In genomic region chr1:54248966-54249365, GRCh38 we compare ENCODE assay signal across 12 cellular contexts. TPM values are rescaled to one million over a fixed set of nuclear protein-coding genes. Genes with fewer than 3 reads are reported as not detected.
DNase-seq lines count a peak whose midpoint lies in the region; ATAC-seq and TF ChIP-seq lines count a peak whose summit lies in the region.
"Had no signal": no experiment of that assay in that cellular context is flagged by ENCODE, and none has a peak within 500 bp of the region (broad histone marks: within the 10 kb centered on the region; RNA-seq: fewer than 3 reads in every experiment).

No MANE protein-coding gene starts in this region.

- H3K27me3 ChIP-seq in Panc1 (ENCODE audit: control insufficient read depth, insufficient read depth, low read length): no peaks in the 10 kb centered on the region
- no peaks in the 10 kb centered on the region for H3K27me3 ChIP-seq in suprapubic skin
- H3K27me3 ChIP-seq: hepatocyte had no signal

- H3K4me1 ChIP-seq in Panc1 (ENCODE audit: control insufficient read depth, insufficient read depth, low read length): peaks cover 32% of the 10 kb centered on the region
- peaks cover 25% of the 10 kb centered on the region for H3K4me1 ChIP-seq in suprapubic skin

- H3K9me3 Mint-ChIP-seq in activated CD8-positive, alpha-beta T cell treated with anti-CD3 and anti-CD28 coated beads, Interleukin-2, amount 10 ng/mL, durations not matched to agents 7 days and 5 days (ENCODE audit: insufficient read depth): no peaks in the 10 kb centered on the region
- no peaks in the 10 kb centered on the region for H3K9me3 Mint-ChIP-seq in activated CD8-positive, alpha-beta T cell treated with anti-CD3 and anti-CD28 coated beads for 36 hours

- H3K36me3 ChIP-seq in Panc1 (ENCODE audit: control insufficient read depth, insufficient read depth, low read length) (no peaks in the 10 kb centered on the region), suprapubic skin (peaks cover 47% of the 10 kb centered on the region)

- POLR2A ChIA-PET in activated CD8-positive, alpha-beta T cell treated with anti-CD3 and anti-CD28 coated beads, Interleukin-2, amount 10 ng/mL, durations not matched to agents 7 days and 5 days (lab: Charles Lee): no interaction called here
- POLR2A ChIA-PET in activated CD8-positive, alpha-beta T cell treated with anti-CD3 and anti-CD28 coated beads for 36 hours (lab: Charles Lee): no interaction called here
- POLR2A ChIA-PET in Panc1 (lab: Charles Lee): interaction anchor here (0.7 kb wide), 1 partner anchor 243 kb away, joined by 7 read pairs; no protein-coding TSS in a partner anchor

- CTCF ChIA-PET in activated CD8-positive, alpha-beta T cell treated with anti-CD3 and anti-CD28 coated beads, Interleukin-2, amount 10 ng/mL, durations not matched to agents 7 days and 5 days (lab: Charles Lee): no interaction called here
- CTCF ChIA-PET in activated CD8-positive, alpha-beta T cell treated with anti-CD3 and anti-CD28 coated beads for 36 hours (lab: Charles Lee): no interaction called here
- CTCF ChIA-PET in Panc1 (lab: Charles Lee): no interaction called here

- peak overlapping the region; percentile 2 for H3K27ac Mint-ChIP-seq in activated CD8-positive, alpha-beta T cell treated with anti-CD3 and anti-CD28 coated beads, Interleukin-2, amount 10 ng/mL, durations not matched to agents 7 days and 5 days
- no peak overlapping the region for H3K27ac Mint-ChIP-seq in activated CD8-positive, alpha-beta T cell treated with anti-CD3 and anti-CD28 coated beads for 36 hours

- H3K4me1 Mint-ChIP-seq in activated CD8-positive, alpha-beta T cell treated with anti-CD3 and anti-CD28 coated beads, Interleukin-2, amount 10 ng/mL, durations not matched to agents 7 days and 5 days (ENCODE audit: low read depth): peaks cover 17% of the 10 kb centered on the region
- H3K4me1 Mint-ChIP-seq in activated CD8-positive, alpha-beta T cell treated with anti-CD3 and anti-CD28 coated beads for 36 hours (ENCODE audit: low read depth): no peaks in the 10 kb centered on the region

- WGBS in suprapubic skin: 63% methylated on average over 4 of the region's 4 CpGs

- no peak for TF ChIP-seq CTCF in activated CD8-positive, alpha-beta T cell treated with anti-CD3 and anti-CD28 coated beads for 36 hours (IDR thresholded peaks at IDR 0.05)
- TF ChIP-seq CTCF in Panc1 (IDR thresholded peaks at IDR 0.05) (no peak), fibroblast of mammary gland (conservative IDR thresholded peaks at IDR 0.05; ENCODE audit: control insufficient read depth, insufficient read depth, low read depth, low read length) (no peak), suprapubic skin (IDR thresholded peaks at IDR 0.05) (no peak), GM20000 (IDR thresholded peaks at IDR 0.05; ENCODE audit: extremely low read depth, missing control alignments) (no peak)

- H3K27ac ChIP-seq in Panc1 (ENCODE audit: low read length): peak overlapping the region; percentile 54; the same call in 1 of the 2 replicates
- H3K27ac ChIP-seq in suprapubic skin: peak overlapping the region; percentile 85
- H3K27ac ChIP-seq: epithelial cell of prostate, hepatocyte had no signal

- no peak overlapping the region for H3K4me3 Mint-ChIP-seq in activated CD8-positive, alpha-beta T cell treated with anti-CD3 and anti-CD28 coated beads, Interleukin-2, amount 10 ng/mL, durations not matched to agents 7 days and 5 days
- H3K4me3 Mint-ChIP-seq in activated CD8-positive, alpha-beta T cell treated with anti-CD3 and anti-CD28 coated beads for 36 hours: no peak overlapping the region

- no peak for TF ChIP-seq EP300 in suprapubic skin (IDR thresholded peaks at IDR 0.05)

- no TSS peak for BruUV-seq in Panc1 (replicated peaks; lab: Mats Ljungman, UMichigan)

- peaks cover 23% of the 10 kb centered on the region for H3K36me3 Mint-ChIP-seq in activated CD8-positive, alpha-beta T cell treated with anti-CD3 and anti-CD28 coated beads, Interleukin-2, amount 10 ng/mL, durations not matched to agents 7 days and 5 days (ENCODE audit: low read depth)
- H3K36me3 Mint-ChIP-seq in activated CD8-positive, alpha-beta T cell treated with anti-CD3 and anti-CD28 coated beads for 36 hours (ENCODE audit: low read depth): peaks cover 1% of the 10 kb centered on the region

- TF ChIP-seq POLR2A in suprapubic skin (IDR thresholded peaks at IDR 0.05): no peak
- TF ChIP-seq POLR2A in erythroblast (IDR thresholded peaks at IDR 0.05; ENCODE audit: low read length): no peak

- H3K9me3 ChIP-seq in Panc1 (ENCODE audit: control insufficient read depth, insufficient read depth, low read depth, low read length): no peaks in the 10 kb centered on the region
- H3K9me3 ChIP-seq in suprapubic skin: no peaks in the 10 kb centered on the region

- intact Hi-C loops in activated CD8-positive, alpha-beta T cell treated with anti-CD3 and anti-CD28 coated beads for 36 hours (cut with micrococcal nuclease): no loop called here
- intact Hi-C loops in Panc1 (cut with micrococcal nuclease; ENCODE audit: unreplicated experiment): no loop called here

- DNase-seq in activated CD8-positive, alpha-beta T cell treated with anti-CD3 and anti-CD28 coated beads, Interleukin-2, amount 10 ng/mL, durations not matched to agents 7 days and 5 days: no peak
- DNase-seq in activated CD8-positive, alpha-beta T cell treated with anti-CD3 and anti-CD28 coated beads for 36 hours: no peak
- no peak for DNase-seq in Panc1 (ENCODE audit: low read depth, low spot score)
- peak; percentile 49 for DNase-seq in fibroblast of mammary gland (ENCODE audit: low read depth)
- no peak for DNase-seq in suprapubic skin (ENCODE audit: low spot score in 2 of 2)
- no peak for DNase-seq in erythroblast (lab: John Stamatoyannopoulos, UW)
- DNase-seq in GM20000 (ENCODE audit: low spot score): no peak
- DNase-seq: cerebellar nuclear complex, NCI-H82 had no signal

- in situ Hi-C loops in Panc1 (cut with HindIII; ENCODE audit: low pct_unique_long_range_greater_than_20kb, low sequenced_read_pairs): no loop called here

- no peak for ATAC-seq in activated CD8-positive, alpha-beta T cell treated with anti-CD3 and anti-CD28 coated beads, Interleukin-2, amount 10 ng/mL, durations not matched to agents 7 days and 5 days
- no peak for ATAC-seq in activated CD8-positive, alpha-beta T cell treated with anti-CD3 and anti-CD28 coated beads for 36 hours
- ATAC-seq in Panc1 (no peak), GM18517 (IDR thresholded peaks at IDR 0.05; ENCODE audit: unreplicated experiment) (no peak)

- H3K27me3 Mint-ChIP-seq in activated CD8-positive, alpha-beta T cell treated with anti-CD3 and anti-CD28 coated beads, Interleukin-2, amount 10 ng/mL, durations not matched to agents 7 days and 5 days (ENCODE audit: low read depth): no peaks in the 10 kb centered on the region
- no peaks in the 10 kb centered on the region for H3K27me3 Mint-ChIP-seq in activated CD8-positive, alpha-beta T cell treated with anti-CD3 and anti-CD28 coated beads for 36 hours

- H3K4me3 ChIP-seq in Panc1 (ENCODE audit: low read depth in 2 of 2, low read length in 2 of 2) (no peak overlapping the region), fibroblast of mammary gland (ENCODE audit: control insufficient read depth, low read depth, low read length) (no peak overlapping the region), suprapubic skin (no peak overlapping the region)
- H3K4me3 ChIP-seq: hepatocyte had no signal

RNA-seq across cellular contexts. Expression of gene MRPL37, which starts 49.0 kb away (rescaled TPM):
- total RNA-seq in activated CD8-positive, alpha-beta T cell treated with anti-CD3 and anti-CD28 coated beads, Interleukin-2, amount 10 ng/mL, durations not matched to agents 7 days and 5 days: 100 to 1,000 TPM; 115 TPM
- total RNA-seq in activated CD8-positive, alpha-beta T cell treated with anti-CD3 and anti-CD28 coated beads for 36 hours: 100 to 1,000 TPM; 194 to 198 TPM
- total RNA-seq in Panc1 (2021; ENCODE audit: unreplicated experiment) (138 TPM), suprapubic skin (10 to 100 TPM; 63.2 to 83.3 (median 75.3) TPM)
- 106 TPM for polyA plus RNA-seq in Panc1 (2012; ENCODE audit: insufficient read length)

RNA-seq across cellular contexts. Expression of gene CYB5RL, which starts 49.1 kb away (rescaled TPM):
- 10 to 100 TPM; 13.1 to 15.5 TPM for total RNA-seq in activated CD8-positive, alpha-beta T cell treated with anti-CD3 and anti-CD28 coated beads, Interleukin-2, amount 10 ng/mL, durations not matched to agents 7 days and 5 days
- total RNA-seq in activated CD8-positive, alpha-beta T cell treated with anti-CD3 and anti-CD28 coated beads for 36 hours: 10 to 100 TPM; 11.4 to 12.6 TPM
- total RNA-seq in Panc1 (2021; ENCODE audit: unreplicated experiment) (19.4 TPM), suprapubic skin (10 to 100 TPM in 1 of 4 donors, 1 to 10 TPM in 3; 5.0 to 12.6 (median 5.4) TPM)
- 10.6 TPM for polyA plus RNA-seq in Panc1 (2012; ENCODE audit: insufficient read length)
